In genomic region chr1:26358411-26359384, GRCh38 we compare ENCODE assay signal across 1 cellular context.
TF ChIP-seq lines count a peak whose summit lies in the region.

No MANE protein-coding gene starts in this region.

TF ChIP-seq in GM12878, 131 proteins besides CTCF, POLR2A, EP300 and RAD21:
- TF ChIP-seq, protein P1, sequence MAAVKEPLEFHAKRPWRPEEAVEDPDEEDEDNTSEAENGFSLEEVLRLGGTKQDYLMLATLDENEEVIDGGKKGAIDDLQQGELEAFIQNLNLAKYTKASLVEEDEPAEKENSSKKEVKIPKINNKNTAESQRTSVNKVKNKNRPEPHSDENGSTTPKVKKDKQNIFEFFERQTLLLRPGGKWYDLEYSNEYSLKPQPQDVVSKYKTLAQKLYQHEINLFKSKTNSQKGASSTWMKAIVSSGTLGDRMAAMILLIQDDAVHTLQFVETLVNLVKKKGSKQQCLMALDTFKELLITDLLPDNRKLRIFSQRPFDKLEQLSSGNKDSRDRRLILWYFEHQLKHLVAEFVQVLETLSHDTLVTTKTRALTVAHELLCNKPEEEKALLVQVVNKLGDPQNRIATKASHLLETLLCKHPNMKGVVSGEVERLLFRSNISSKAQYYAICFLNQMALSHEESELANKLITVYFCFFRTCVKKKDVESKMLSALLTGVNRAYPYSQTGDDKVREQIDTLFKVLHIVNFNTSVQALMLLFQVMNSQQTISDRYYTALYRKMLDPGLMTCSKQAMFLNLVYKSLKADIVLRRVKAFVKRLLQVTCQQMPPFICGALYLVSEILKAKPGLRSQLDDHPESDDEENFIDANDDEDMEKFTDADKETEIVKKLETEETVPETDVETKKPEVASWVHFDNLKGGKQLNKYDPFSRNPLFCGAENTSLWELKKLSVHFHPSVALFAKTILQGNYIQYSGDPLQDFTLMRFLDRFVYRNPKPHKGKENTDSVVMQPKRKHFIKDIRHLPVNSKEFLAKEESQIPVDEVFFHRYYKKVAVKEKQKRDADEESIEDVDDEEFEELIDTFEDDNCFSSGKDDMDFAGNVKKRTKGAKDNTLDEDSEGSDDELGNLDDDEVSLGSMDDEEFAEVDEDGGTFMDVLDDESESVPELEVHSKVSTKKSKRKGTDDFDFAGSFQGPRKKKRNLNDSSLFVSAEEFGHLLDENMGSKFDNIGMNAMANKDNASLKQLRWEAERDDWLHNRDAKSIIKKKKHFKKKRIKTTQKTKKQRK (IDR thresholded peaks at IDR 0.05; ENCODE audit: low read depth, low read length) = no peak
- TF ChIP-seq ATF7 (IDR thresholded peaks at IDR 0.05; ENCODE audit: low read depth) (peak; percentile 59), EED (IDR thresholded peaks at IDR 0.05; ENCODE audit: low read depth) (no peak), STAT3 (IDR thresholded peaks at IDR 0.05; ENCODE audit: low read depth, low read length) (no peak)
